Comparison of ENCODE assay signal across 9 cellular contexts in the genomic region with DNA sequence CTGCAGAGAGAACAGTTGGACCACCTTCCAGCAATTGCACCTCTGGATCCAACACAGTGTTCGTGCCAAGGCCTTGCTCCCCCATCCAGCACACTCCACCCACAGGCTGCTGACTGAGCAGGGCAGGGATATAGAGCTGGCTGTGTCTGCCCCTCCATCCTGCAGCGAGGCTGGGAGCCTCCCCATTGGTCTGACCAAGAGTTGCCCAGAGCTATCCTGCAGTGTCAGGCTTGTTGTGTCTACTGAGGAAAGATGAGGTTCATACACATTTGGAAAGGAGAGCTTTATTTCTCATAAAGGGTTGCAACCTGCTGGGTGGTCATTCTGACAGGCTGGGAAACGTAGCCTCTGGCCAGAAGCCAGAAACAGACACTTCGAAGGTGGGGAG. TPM values are rescaled to one million over a fixed set of nuclear protein-coding genes. Genes with fewer than 3 reads are reported as not detected.
DNase-seq lines count a peak whose midpoint lies in the region; ATAC-seq and TF ChIP-seq lines count a peak whose summit lies in the region.
"Had no signal": no experiment of that assay in that cellular context is flagged by ENCODE, and none has a peak within 500 bp of the region (broad histone marks: within the 10 kb centered on the region; RNA-seq: fewer than 3 reads in every experiment).

No MANE protein-coding gene starts in this region.

- peak; percentile 26 for DNase-seq in DMS79 (lab: John Stamatoyannopoulos, UW)
- DNase-seq in central memory CD8-positive, alpha-beta T cell (ENCODE audit: low spot score in 2 of 2) = no peak
- DNase-seq in osteoblast (ENCODE audit: insufficient read length, low spot score, missing footprints) = peak; percentile 73
- no peak for DNase-seq in NCI-H2196 (lab: John Stamatoyannopoulos, UW; ENCODE audit: unreplicated experiment)
- no peak for DNase-seq in AG08395 (ENCODE audit: low spot score)
- no peak for DNase-seq in globus pallidus (ENCODE audit: low spot score)
- DNase-seq: activated T-cell treated with anti-CD3 and anti-CD28 coated beads for 4 hours had no signal

- H4K20me1 ChIP-seq in Loucy (ENCODE audit: insufficient read depth, low read length, poor library complexity, severe bottlenecking) (no peaks in the 10 kb centered on the region), osteoblast (ENCODE audit: insufficient read depth, low read length) (no peaks in the 10 kb centered on the region)

- H3K4me3 Mint-ChIP-seq in central memory CD8-positive, alpha-beta T cell = peak overlapping the region; percentile 69

- H3K4me1 ChIP-seq in Loucy (ENCODE audit: insufficient read depth, low read length, poor library complexity, severe bottlenecking) (peaks cover 77% of the 10 kb centered on the region), osteoblast (ENCODE audit: insufficient read depth, low read length) (peaks cover 30% of the 10 kb centered on the region)

- peaks cover 56% of the 10 kb centered on the region for H3K4me1 Mint-ChIP-seq in central memory CD8-positive, alpha-beta T cell

- H3K4me2 ChIP-seq in Loucy (ENCODE audit: low read depth, low read length, poor library complexity, severe bottlenecking) (peak overlapping the region; percentile 81), osteoblast (ENCODE audit: insufficient read depth, low read length) (peak overlapping the region; percentile 35)

- H3K9ac ChIP-seq in Loucy (ENCODE audit: low read depth, low read length, poor library complexity, severe bottlenecking) = peak overlapping the region; percentile 82

- H3K27me3 ChIP-seq in Loucy (ENCODE audit: insufficient read depth, low read length, poor library complexity, severe bottlenecking) (no peaks in the 10 kb centered on the region), osteoblast (ENCODE audit: insufficient read depth, low read length) (no peaks in the 10 kb centered on the region)

- H3K27ac Mint-ChIP-seq in central memory CD8-positive, alpha-beta T cell (ENCODE audit: low read depth) = peak overlapping the region; percentile 95

- H3K27ac ChIP-seq in osteoblast (ENCODE audit: low read depth, low read length) = no peak overlapping the region

- H3K36me3 ChIP-seq in Loucy (ENCODE audit: insufficient read depth, low read length) (no peaks in the 10 kb centered on the region), osteoblast (ENCODE audit: insufficient read depth, low read length) (no peaks in the 10 kb centered on the region)

- H3K9me3 Mint-ChIP-seq in central memory CD8-positive, alpha-beta T cell = peaks cover 4% of the 10 kb centered on the region

- H3K36me3 Mint-ChIP-seq in central memory CD8-positive, alpha-beta T cell (ENCODE audit: insufficient read depth) = peaks cover 6% of the 10 kb centered on the region

- H3F3A ChIP-seq in Loucy (ENCODE audit: low read depth) = peaks cover 17% of the 10 kb centered on the region; the same call in 1 of the 2 replicates

- H3K4me3 ChIP-seq in Loucy (ENCODE audit: low read length, poor library complexity, severe bottlenecking) (peak overlapping the region; percentile 37), osteoblast (ENCODE audit: insufficient read depth, low read length) (no peak overlapping the region)

- H3K79me2 ChIP-seq in Loucy (ENCODE audit: insufficient read depth, low read length) (no peaks in the 10 kb centered on the region), osteoblast (ENCODE audit: insufficient read depth, low read length) (no peaks in the 10 kb centered on the region)

- H3K27me3 Mint-ChIP-seq in central memory CD8-positive, alpha-beta T cell = no peaks in the 10 kb centered on the region

- ATAC-seq in central memory CD8-positive, alpha-beta T cell (replicated peaks; ENCODE audit: extremely low read depth, poor library complexity, severe bottlenecking) = no peak

- no peaks in the 10 kb centered on the region for H3K9me2 ChIP-seq in Loucy (replicated peaks; ENCODE audit: low read depth, low read length)

- TF ChIP-seq CTCF in Loucy (conservative IDR thresholded peaks at IDR 0.05; ENCODE audit: low read length) (no peak), osteoblast (IDR thresholded peaks at IDR 0.05; ENCODE audit: extremely low read depth, low read depth, low read length) (no peak)

- H2AFZ ChIP-seq in Loucy (ENCODE audit: low read length) (peak overlapping the region; percentile 21; the same call in 1 of the 2 replicates), osteoblast (ENCODE audit: low read length) (no peak overlapping the region)

- H3K9me3 ChIP-seq in Loucy (ENCODE audit: insufficient read depth, low read depth, low read length) (no peaks in the 10 kb centered on the region), osteoblast (ENCODE audit: low read depth, low read length) (no peaks in the 10 kb centered on the region)

RNA-seq across cellular contexts. Expression of a gene that starts 27.1 kb away (rescaled TPM):
- not detected in 2 replicates for total RNA-seq in osteoblast
- total RNA-seq: dermis microvascular lymphatic vessel endothelial cell had no signal

Comparison
In these comparisons a context has a peak if more than half of its experiments do, and no peak if none do; other contexts are left out.
1. DNase-seq: peak in DMS79 (single experiment) and osteoblast (single experiment); none in central memory CD8-positive, alpha-beta T cell (0 of 2), NCI-H2196 (single experiment), AG08395 (single experiment) and globus pallidus (single experiment).